32 cellular contexts compared by ENCODE assay signal in genomic region chr15:60989696-60990095, GRCh38.
"Had no signal": no experiment of that assay in that cellular context is flagged by ENCODE, and none has a peak within 500 bp of the region (broad histone marks: within the 10 kb centered on the region; RNA-seq: fewer than 3 reads in every experiment).

No MANE protein-coding gene starts in this region.

- H3K4me1 Mint-ChIP-seq: activated B cell treated with CpG ODN at 0.5 μM for 24 hours; activated naive CD4-positive, alpha-beta T cell treated with anti-CD3 and anti-CD28 coated beads, Interleukin-2, amount 50 U/mL, for 24 hours; activated naive CD8-positive, alpha-beta T cell treated with anti-CD3 and anti-CD28 coated beads for 36 hours; activated naive CD8-positive, alpha-beta T cell treated with anti-CD3 and anti-CD28 coated beads, Interleukin-2, amount 50 U/mL, for 24 hours; endodermal cell had no signal

- FAIRE-seq: frontal cortex had no signal

- H3K4me3 Mint-ChIP-seq: activated B cell treated with CpG ODN at 0.5 μM for 24 hours; activated CD8-positive, alpha-beta T cell treated with anti-CD3 and anti-CD28 coated beads for 36 hours; activated naive CD4-positive, alpha-beta T cell treated with anti-CD3 and anti-CD28 coated beads for 36 hours; activated naive CD4-positive, alpha-beta T cell treated with anti-CD3 and anti-CD28 coated beads, Interleukin-2, amount 50 U/mL, for 24 hours; activated naive CD8-positive, alpha-beta T cell treated with anti-CD3 and anti-CD28 coated beads for 36 hours; activated naive CD8-positive, alpha-beta T cell treated with anti-CD3 and anti-CD28 coated beads, Interleukin-2, amount 50 U/mL, for 24 hours; activated T-helper 1 cell treated with anti-CD3 and anti-CD28 coated beads, Interleukin-12 subunit alpha, Interleukin-12 subunit beta, Interleukin-2, Interleukin-4 antibody, amounts not matched to agents 30 ng/mL and 10 ng/mL and 1 ng/mL, durations not matched to agents 14 hours and 24 hours and 36 hours; brain; dendritic cell treated with granulocyte-macrophage colony-stimulating factor and Interleukin-4, amounts not matched to agents 40 ng/mL and 50 ng/mL, for 4 days; endodermal cell; T-helper 2 cell treated with Interferon-gamma antibody and Interleukin-4, amounts not matched to agents 5 μg/mL and 100 μg/mL, for 36 hours had no signal

- ATAC-seq: activated CD4-positive, CD25-positive, alpha-beta regulatory T cell treated with anti-CD3 and anti-CD28 coated beads, Interleukin-2, amount 50 U/mL, for 24 hours; activated CD8-positive, alpha-beta T cell treated with anti-CD3 and anti-CD28 coated beads for 36 hours; activated naive CD8-positive, alpha-beta T cell treated with anti-CD3 and anti-CD28 coated beads, Interleukin-2, amount 50 U/mL, for 24 hours; esophagus mucosa had no signal

- H3K27ac Mint-ChIP-seq: activated B cell treated with CpG ODN at 0.5 μM for 24 hours; activated CD8-positive, alpha-beta T cell treated with anti-CD3 and anti-CD28 coated beads for 36 hours; activated naive CD4-positive, alpha-beta T cell treated with anti-CD3 and anti-CD28 coated beads for 36 hours; activated naive CD8-positive, alpha-beta T cell treated with anti-CD3 and anti-CD28 coated beads for 36 hours; activated naive CD8-positive, alpha-beta T cell treated with anti-CD3 and anti-CD28 coated beads, Interleukin-2, amount 50 U/mL, for 24 hours; activated T-helper 1 cell treated with anti-CD3 and anti-CD28 coated beads, Interleukin-12 subunit alpha, Interleukin-12 subunit beta, Interleukin-2, Interleukin-4 antibody, amounts not matched to agents 30 ng/mL and 10 ng/mL and 1 ng/mL, durations not matched to agents 14 hours and 24 hours and 36 hours; activated T-helper 2 cell treated with anti-CD3 and anti-CD28 coated beads, Interferon-gamma antibody, Interleukin-2, Interleukin-4, amounts not matched to agents 10 μg/mL and 5 μg/mL and 100 μg/mL, durations not matched to agents 14 hours and 24 hours and 36 hours; brain; dendritic cell treated with granulocyte-macrophage colony-stimulating factor and Interleukin-4, amounts not matched to agents 40 ng/mL and 50 ng/mL, for 4 days; endodermal cell; T-helper 2 cell treated with Interferon-gamma antibody and Interleukin-4, amounts not matched to agents 5 μg/mL and 100 μg/mL, for 36 hours had no signal

- H3K9me3 Mint-ChIP-seq: activated B cell treated with CpG ODN at 0.5 μM for 24 hours; activated CD8-positive, alpha-beta T cell treated with anti-CD3 and anti-CD28 coated beads for 36 hours; activated naive CD4-positive, alpha-beta T cell treated with anti-CD3 and anti-CD28 coated beads for 36 hours; activated naive CD4-positive, alpha-beta T cell treated with anti-CD3 and anti-CD28 coated beads, Interleukin-2, amount 50 U/mL, for 24 hours; activated naive CD8-positive, alpha-beta T cell treated with anti-CD3 and anti-CD28 coated beads for 36 hours; activated naive CD8-positive, alpha-beta T cell treated with anti-CD3 and anti-CD28 coated beads, Interleukin-2, amount 50 U/mL, for 24 hours; activated T-helper 1 cell treated with anti-CD3 and anti-CD28 coated beads, Interleukin-12 subunit alpha, Interleukin-12 subunit beta, Interleukin-2, Interleukin-4 antibody, amounts not matched to agents 30 ng/mL and 10 ng/mL and 1 ng/mL, durations not matched to agents 14 hours and 24 hours and 36 hours; activated T-helper 2 cell treated with anti-CD3 and anti-CD28 coated beads, Interferon-gamma antibody, Interleukin-2, Interleukin-4, amounts not matched to agents 10 μg/mL and 5 μg/mL and 100 μg/mL, durations not matched to agents 14 hours and 24 hours and 36 hours; brain; dendritic cell treated with granulocyte-macrophage colony-stimulating factor and Interleukin-4, amounts not matched to agents 40 ng/mL and 50 ng/mL, for 4 days; endodermal cell; T-helper 2 cell treated with Interferon-gamma antibody and Interleukin-4, amounts not matched to agents 5 μg/mL and 100 μg/mL, for 36 hours had no signal

- H3K27me3 Mint-ChIP-seq: brain; dendritic cell treated with granulocyte-macrophage colony-stimulating factor and Interleukin-4, amounts not matched to agents 40 ng/mL and 50 ng/mL, for 4 days had no signal

- DNase-seq: activated B cell treated with CpG ODN at 0.5 μM for 24 hours; activated CD4-positive, alpha-beta T cell treated with anti-CD3 and anti-CD28 coated beads for 48 hours; activated CD4-positive, alpha-beta T cell treated with anti-CD3 and anti-CD28 coated beads, Interleukin-2, amount 50 U/mL, for 1 hour; activated CD4-positive, alpha-beta T cell treated with anti-CD3 and anti-CD28 coated beads, Interleukin-2, amount 50 U/mL, for 48 hours; activated CD8-positive, alpha-beta memory T cell treated with anti-CD3 and anti-CD28 coated beads for 24 hours; activated CD8-positive, alpha-beta T cell treated with anti-CD3 and anti-CD28 coated beads for 36 hours; activated effector memory CD4-positive, alpha-beta T cell treated with anti-CD3 and anti-CD28 coated beads, Interleukin-2, amount 50 U/mL, for 16 hours; activated naive CD4-positive, alpha-beta T cell treated with anti-CD3 and anti-CD28 coated beads for 36 hours; activated naive CD8-positive, alpha-beta T cell treated with anti-CD3 and anti-CD28 coated beads for 36 hours; activated naive CD8-positive, alpha-beta T cell treated with anti-CD3 and anti-CD28 coated beads, Interleukin-2, amount 50 U/mL, for 24 hours; activated T-cell treated with anti-CD3 and anti-CD28 coated beads, Interleukin-2, amount 50 U/mL, for 48 hours; adrenal gland; amygdala; aorta; central memory CD4-positive, alpha-beta T cell; cerebellar nuclear complex; dorsolateral prefrontal cortex; effector memory CD4-positive, alpha-beta T cell; endodermal cell; head of caudate nucleus; hippocampal formation; T1000; WERI-Rb-1 had no signal

- H3K36me3 Mint-ChIP-seq: activated naive CD4-positive, alpha-beta T cell treated with anti-CD3 and anti-CD28 coated beads, Interleukin-2, amount 50 U/mL, for 24 hours; activated naive CD8-positive, alpha-beta T cell treated with anti-CD3 and anti-CD28 coated beads for 36 hours; brain had no signal
